ENCODE assay signal across 15 cellular contexts in the genomic region with DNA sequence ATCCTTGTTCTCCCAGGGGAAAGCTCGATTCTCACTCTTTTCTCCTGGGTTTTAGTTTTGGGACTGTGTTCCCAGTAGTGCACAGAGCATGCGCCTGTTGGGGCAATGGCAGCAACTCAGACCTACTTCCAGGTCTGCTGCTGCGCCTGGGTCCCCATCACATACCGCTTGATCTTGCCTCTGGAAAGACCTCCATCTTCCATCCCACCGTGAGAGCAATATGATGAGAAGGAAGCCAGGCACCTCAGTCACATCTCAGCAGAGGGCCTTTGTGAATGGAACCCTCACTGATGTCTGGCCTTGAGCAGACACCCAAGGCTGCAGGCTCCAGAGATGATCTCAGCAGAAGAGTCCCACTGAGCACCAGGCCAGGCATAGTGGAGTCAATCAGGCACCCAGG.
DNase-seq lines count a peak whose midpoint lies in the region; ATAC-seq and TF ChIP-seq lines count a peak whose summit lies in the region.
"Had no signal": no experiment of that assay in that cellular context is flagged by ENCODE, and none has a peak within 500 bp of the region (broad histone marks: within the 10 kb centered on the region; RNA-seq: fewer than 3 reads in every experiment).

No MANE protein-coding gene starts in this region.

- no peaks in the 10 kb centered on the region for H3K36me3 Mint-ChIP-seq in type B pancreatic cell
- H3K36me3 Mint-ChIP-seq: CD8-positive, alpha-beta memory T cell had no signal

- no peaks in the 10 kb centered on the region for H3K9me3 Mint-ChIP-seq in type B pancreatic cell

- H3K4me1 ChIP-seq in BLaER1: peaks cover 9% of the 10 kb centered on the region
- no peaks in the 10 kb centered on the region for H3K4me1 ChIP-seq in HEK293 (ENCODE audit: control insufficient read depth, insufficient read depth, low read length)
- H3K4me1 ChIP-seq in lung (ENCODE audit: control insufficient read depth in 2 of 2, insufficient read depth in 2 of 2, low read length in 2 of 2): no peaks in the 10 kb centered on the region
- H3K4me1 ChIP-seq in uterus: no peaks in the 10 kb centered on the region
- H3K4me1 ChIP-seq: BE2C, Caco-2 had no signal

- H4K20me1 ChIP-seq in BLaER1: no peaks in the 10 kb centered on the region

- POLR2A ChIA-PET in HEK293 (lab: Yijun Ruan, JAX): interaction anchor here (0.6 kb wide), 1 partner anchor 835 kb away, joined by 4 read pairs; no protein-coding TSS in a partner anchor

- H3K9ac ChIP-seq in BLaER1: no peak overlapping the region
- H3K9ac ChIP-seq: GM23248 had no signal

- DNase-seq in lung (ENCODE audit: low spot score) (peak; percentile 7), type B pancreatic cell (ENCODE audit: extremely low spot score, unreplicated experiment) (peak; percentile 31), uterus (no peak)
- DNase-seq in stimulated activated naive CD4-positive, alpha-beta T cell (lab: John Stamatoyannopoulos, UW): no peak
- DNase-seq: BE2C; Caco-2; CD8-positive, alpha-beta memory T cell; DMS53; GF-D8; GM23248; IMR-90 had no signal

- H3K27ac Mint-ChIP-seq in type B pancreatic cell: no peak overlapping the region

- intact Hi-C loops in uterus (cut with DNase I; ENCODE audit: low total_unique reads): no loop called here

- no peak for TF ChIP-seq POLR2A in uterus (IDR thresholded peaks at IDR 0.05)

- H3K4me2 ChIP-seq in BLaER1: peak overlapping the region; percentile 37

- TF ChIP-seq CTCF in HEK293 (tag by site-specific recombination; IDR thresholded peaks at IDR 0.05) (no peak), lung (IDR thresholded peaks at IDR 0.05; ENCODE audit: control extremely low read depth, extremely low read depth) (no peak), type B pancreatic cell (conservative IDR thresholded peaks at IDR 0.05) (no peak), uterus (IDR thresholded peaks at IDR 0.05) (no peak)

- H3K9me3 ChIP-seq in BLaER1 (no peaks in the 10 kb centered on the region), HEK293 (ENCODE audit: control insufficient read depth, insufficient read depth, low read depth, low read length) (no peaks in the 10 kb centered on the region), lung (ENCODE audit: control insufficient read depth in 2 of 2, insufficient read depth in 1 of 2, low read length in 1 of 2) (no peaks in the 10 kb centered on the region), uterus (no peaks in the 10 kb centered on the region)
- H3K9me3 ChIP-seq: BE2C, Caco-2 had no signal

- no peak overlapping the region for H3K4me3 Mint-ChIP-seq in type B pancreatic cell
- H3K4me3 Mint-ChIP-seq: CD8-positive, alpha-beta memory T cell had no signal

- H3K36me3 ChIP-seq in BLaER1 (no peaks in the 10 kb centered on the region), HEK293 (ENCODE audit: control insufficient read depth in 2 of 2, insufficient read depth in 1 of 2, low read length in 2 of 2) (no peaks in the 10 kb centered on the region; a peak in 1 of 3 replicates), lung (ENCODE audit: control insufficient read depth in 2 of 2, insufficient read depth in 2 of 2, low read length in 2 of 2) (no peaks in the 10 kb centered on the region), uterus (no peaks in the 10 kb centered on the region)
- H3K36me3 ChIP-seq: BE2C had no signal

- CTCF ChIA-PET in HEK293 (lab: Yijun Ruan, JAX): interaction anchor here (0.7 kb wide), 1 partner anchor 1499 kb away, joined by 3 read pairs; no protein-coding TSS in a partner anchor

- ATAC-seq in lung (ENCODE audit: insufficient read depth, low FRiP score) (no peak), GM18520 (IDR thresholded peaks at IDR 0.05; ENCODE audit: unreplicated experiment) (no peak)
- ATAC-seq: HCT116 had no signal

- H3K4me1 Mint-ChIP-seq in type B pancreatic cell (ENCODE audit: unreplicated experiment): peaks cover 19% of the 10 kb centered on the region
- H3K4me1 Mint-ChIP-seq: CD8-positive, alpha-beta memory T cell had no signal

- WGBS in lung, 2 donors: 84 to 88% methylated on average over 5 of the region's 5 CpGs

- peaks cover 24% of the 10 kb centered on the region for H3K27me3 Mint-ChIP-seq in type B pancreatic cell

- H3K27me3 ChIP-seq in BLaER1: no peaks in the 10 kb centered on the region
- no peaks in the 10 kb centered on the region for H3K27me3 ChIP-seq in lung (ENCODE audit: control insufficient read depth, insufficient read depth)
- H3K27me3 ChIP-seq in uterus: no peaks in the 10 kb centered on the region
- H3K27me3 ChIP-seq: BE2C had no signal

- H3K4me3 ChIP-seq in BLaER1: no peak overlapping the region
- no peak overlapping the region for H3K4me3 ChIP-seq in HEK293 (ENCODE audit: low read depth, low read length)
- H3K4me3 ChIP-seq in lung: no peak overlapping the region
- no peak overlapping the region for H3K4me3 ChIP-seq in uterus
- H3K4me3 ChIP-seq: GM23248 had no signal

- H3K27ac ChIP-seq in BLaER1 (no peak overlapping the region), HEK293 (ENCODE audit: extremely low read depth, low read depth, low read length) (no peak overlapping the region), lung (ENCODE audit: low read depth in 1 of 2, low read length in 1 of 2) (no peak overlapping the region), uterus (no peak overlapping the region)
- H3K27ac ChIP-seq: GM23248 had no signal

TF ChIP-seq in HEK293, 187 proteins besides CTCF, POLR2A, EP300 and RAD21:
- no peak for TF ChIP-seq OSR2 (tag by site-specific recombination; IDR thresholded peaks at IDR 0.05)
- TF ChIP-seq ZIC2 (tag by site-specific recombination; IDR thresholded peaks at IDR 0.05): peak; percentile 59; the same call in 1 of the 2 replicates
- TF ChIP-seq ZNF600 (tag by site-specific recombination; IDR thresholded peaks at IDR 0.05): no peak
- TF ChIP-seq BCL11B (tag by site-specific recombination; IDR thresholded peaks at IDR 0.05; ENCODE audit: low read depth): no peak
- TF ChIP-seq ZSCAN16 (tag by site-specific recombination; IDR thresholded peaks at IDR 0.05): no peak
TF ChIP-seq in HEK293: peak in this region for 1.

Comparison
In these comparisons a context has a peak if more than half of its experiments do, and no peak if none do; other contexts are left out.
1. DNase-seq: peak in lung (single experiment) and type B pancreatic cell (single experiment); none in uterus (0 of 2) and stimulated activated naive CD4-positive, alpha-beta T cell (0 of 6).